ENCODE assay signal across 10 cellular contexts in genomic region chr6:30644769-30645168, GRCh38.
"Had no signal": no experiment of that assay in that cellular context is flagged by ENCODE, and none has a peak within 500 bp of the region (broad histone marks: within the 10 kb centered on the region; RNA-seq: fewer than 3 reads in every experiment).

No MANE protein-coding gene starts in this region.

- H3K9ac ChIP-seq: parathyroid adenoma had no signal

- H3K4me3 Mint-ChIP-seq: stimulated activated naive B cell treated with anti-CD40 and anti-IgM and Interleukin-4, amounts not matched to agents 10 μg/mL and 1 μg/mL and 100 μg/mL, for 72 hours had no signal

- H3K27ac ChIP-seq: ascending aorta, foreskin keratinocyte, parathyroid adenoma, thyroid gland had no signal

- H3K27me3 ChIP-seq: ascending aorta, foreskin keratinocyte, thyroid gland had no signal

- H3K4me3 ChIP-seq: ascending aorta, thyroid gland had no signal

- H3K9me3 Mint-ChIP-seq: stimulated activated naive B cell treated with anti-CD40 and anti-IgM and Interleukin-4, amounts not matched to agents 10 μg/mL and 1 μg/mL and 100 μg/mL, for 72 hours had no signal

- H3K27ac Mint-ChIP-seq: stimulated activated naive B cell treated with anti-CD40 and anti-IgM and Interleukin-4, amounts not matched to agents 10 μg/mL and 1 μg/mL and 100 μg/mL, for 72 hours had no signal

- ATAC-seq: foreskin keratinocyte; stimulated activated naive B cell treated with anti-CD40 and anti-IgM and Interleukin-4, amounts not matched to agents 10 μg/mL and 1 μg/mL and 100 μg/mL, for 72 hours had no signal

- H3K27me3 Mint-ChIP-seq: stimulated activated naive B cell treated with anti-CD40 and anti-IgM and Interleukin-4, amounts not matched to agents 10 μg/mL and 1 μg/mL and 100 μg/mL, for 72 hours had no signal

- H3K9me3 ChIP-seq: ascending aorta, thyroid gland had no signal

- H3K4me1 ChIP-seq: foreskin keratinocyte had no signal

- DNase-seq: activated CD4-positive, alpha-beta T cell treated with anti-CD3 and anti-CD28 coated beads, Interleukin-2, amount 50 U/mL, for 48 hours; activated CD4-positive, CD25-positive, alpha-beta regulatory T cell treated with anti-CD3 and anti-CD28 coated beads, Interleukin-2, amount 50 U/mL, for 72 hours; foreskin keratinocyte; kidney glomerular epithelial cell; retina; stimulated activated naive B cell treated with anti-CD40 and anti-IgM and Interleukin-4, amounts not matched to agents 10 μg/mL and 1 μg/mL and 100 μg/mL, for 72 hours; T1000; thyroid gland had no signal

- H2AFZ ChIP-seq: parathyroid adenoma had no signal

- H3K36me3 ChIP-seq: thyroid gland had no signal
